17 cellular contexts compared by ENCODE assay signal in genomic region chr9:108191065-108191464, GRCh38.
"Had no signal": no experiment of that assay in that cellular context is flagged by ENCODE, and none has a peak within 500 bp of the region (broad histone marks: within the 10 kb centered on the region; RNA-seq: fewer than 3 reads in every experiment).

No MANE protein-coding gene starts in this region.

- H3K36me3 ChIP-seq: breast epithelium, gastrocnemius medialis, heart right ventricle, prostate gland, transverse colon had no signal

- H3K4me1 ChIP-seq: breast epithelium had no signal

- H3K4me3 ChIP-seq: breast epithelium, gastrocnemius medialis, heart right ventricle, prostate gland, skin epidermis, transverse colon had no signal

- ATAC-seq: activated CD4-positive, CD25-positive, alpha-beta regulatory T cell treated with anti-CD3 and anti-CD28 coated beads, Interleukin-2, amount 50 U/mL, for 24 hours; gastrocnemius medialis; heart right ventricle; left colon; natural killer cell; right cardiac atrium; stimulated activated naive CD8-positive, alpha-beta T cell treated with anti-CD3 and anti-CD28 coated beads, Interleukin-15, Interleukin-2, amounts not matched to agents 100 U/mL and 50 U/mL, for 24 hours had no signal

- H3K9me3 ChIP-seq: breast epithelium, gastrocnemius medialis, heart right ventricle, prostate gland, transverse colon had no signal

- H3K27me3 ChIP-seq: breast epithelium, gastrocnemius medialis, transverse colon had no signal

- DNase-seq: activated naive CD4-positive, alpha-beta T cell; activated naive CD8-positive, alpha-beta T cell treated with anti-CD3 and anti-CD28 coated beads, Interleukin-2, amount 10 ng/mL, durations not matched to agents 7 days and 5 days; anterior cingulate cortex; gastrocnemius medialis; heart right ventricle; left colon; natural killer cell; occipital lobe; right cardiac atrium; stimulated activated CD4-positive, alpha-beta T cell treated with anti-CD3 and anti-CD28 coated beads, Interleukin-4, amount 100 ng/mL, for 24 hours; stimulated activated naive CD8-positive, alpha-beta T cell treated with anti-CD3 and anti-CD28 coated beads, Interleukin-15, Interleukin-2, amounts not matched to agents 100 U/mL and 50 U/mL, for 24 hours; T-helper 9 cell; transverse colon had no signal

- H3K27ac ChIP-seq: breast epithelium, gastrocnemius medialis, heart right ventricle, prostate gland, skin epidermis, transverse colon had no signal
